ENCODE assay signal across 10 cellular contexts in the genomic region with DNA sequence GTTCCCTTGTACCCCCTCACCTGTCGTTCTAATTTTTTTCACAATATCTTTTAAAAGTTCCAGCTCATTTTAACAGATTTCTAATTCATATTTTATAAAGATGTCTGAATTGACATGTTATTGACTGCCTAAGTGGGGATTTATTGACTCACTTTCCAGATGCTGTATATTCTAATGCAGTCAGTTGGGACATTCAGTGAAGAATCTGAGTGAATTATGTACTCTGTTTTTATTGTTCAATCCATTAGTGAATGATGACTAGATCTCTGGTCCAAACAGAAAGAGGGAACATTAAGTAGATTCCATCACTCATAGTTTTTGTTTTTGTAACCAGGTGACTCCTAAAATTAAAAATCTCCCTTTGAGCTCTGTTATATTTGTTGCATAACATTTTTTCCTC. TPM values are rescaled to one million over a fixed set of nuclear protein-coding genes. Genes with fewer than 3 reads are reported as not detected.
"Had no signal": no experiment of that assay in that cellular context is flagged by ENCODE, and none has a peak within 500 bp of the region (broad histone marks: within the 10 kb centered on the region; RNA-seq: fewer than 3 reads in every experiment).

No MANE protein-coding gene starts in this region.

- H3K4me3 ChIP-seq: GM23338, HAP-1 had no signal

- H3K27ac Mint-ChIP-seq: GM23338, HFFc6 had no signal

- FAIRE-seq: H1, HepG2 had no signal

- H3K27me3 Mint-ChIP-seq: IgD-negative memory B cell had no signal

- ATAC-seq: GM23338, HCT116, HepG2 had no signal

- H3K4me1 ChIP-seq: HAP-1 had no signal

- H3K27ac ChIP-seq: HL-60 had no signal

- H3K36me3 ChIP-seq: HAP-1 had no signal

- H3K9me3 Mint-ChIP-seq: GM23338, HFFc6 had no signal

- DNase-seq: H7, HFFc6 had no signal

- H3K4me3 Mint-ChIP-seq: GM23338, HFFc6, IgD-negative memory B cell had no signal

- H3K4me1 Mint-ChIP-seq: GM23338 had no signal

- H3K9me3 ChIP-seq: HAP-1 had no signal

RNA-seq across cellular contexts. Expression of a gene that starts 54.3 kb away (rescaled TPM):
- total RNA-seq: HT1080 had no signal
